24 cellular contexts compared by ENCODE assay signal in genomic region chr19:21094347-21095025, GRCh38.
"Had no signal": no experiment of that assay in that cellular context is flagged by ENCODE, and none has a peak within 500 bp of the region (broad histone marks: within the 10 kb centered on the region; RNA-seq: fewer than 3 reads in every experiment).

No MANE protein-coding gene starts in this region.

- H3K27me3 ChIP-seq: ascending aorta, esophagus squamous epithelium, right atrium auricular region, stomach, upper lobe of left lung had no signal

- DNase-seq: activated CD4-positive, alpha-beta T cell treated with anti-CD3 and anti-CD28 coated beads, Interleukin-2, amount 10 ng/mL, durations not matched to agents 7 days and 5 days; activated CD8-positive, alpha-beta memory T cell treated with anti-CD3 and anti-CD28 coated beads, Interleukin-2, amount 50 U/mL, for 4 hours; activated effector memory CD4-positive, alpha-beta T cell treated with anti-CD3 and anti-CD28 coated beads, Interleukin-2, amount 50 U/mL, for 16 hours; activated naive CD4-positive, alpha-beta T cell treated with anti-CD3 and anti-CD28 coated beads, Interleukin-2, amount 50 U/mL, for 16 hours; activated T-cell treated with anti-CD3 and anti-CD28 coated beads, Interleukin-2, amount 50 U/mL, for 4 hours; effector CD8-positive, alpha-beta T cell; esophagus squamous epithelium; foreskin fibroblast; left cardiac atrium; mesendoderm; nucleus accumbens; stimulated activated CD4-positive, alpha-beta T cell treated with anti-CD3 and anti-CD28 coated beads, Interleukin-15, amount 100 ng/mL, for 24 hours; stimulated activated CD4-positive, alpha-beta T cell treated with anti-CD3 and anti-CD28 coated beads, Interleukin-2, amount 100 ng/mL, for 48 hours; stomach; T1000; upper lobe of left lung had no signal

- H3K9me3 ChIP-seq: ascending aorta, esophagus squamous epithelium, right atrium auricular region, stomach, upper lobe of left lung had no signal

- H3K27ac Mint-ChIP-seq: activated CD4-positive, alpha-beta T cell treated with anti-CD3 and anti-CD28 coated beads, Interleukin-2, amount 10 ng/mL, durations not matched to agents 7 days and 5 days had no signal

- H3K4me1 Mint-ChIP-seq: activated CD4-positive, alpha-beta T cell treated with anti-CD3 and anti-CD28 coated beads, Interleukin-2, amount 10 ng/mL, durations not matched to agents 7 days and 5 days had no signal

- H3K4me3 ChIP-seq: ascending aorta, esophagus squamous epithelium, right atrium auricular region, skin epidermis, stomach, upper lobe of left lung had no signal

- FAIRE-seq: bronchial epithelial cell, islet of Langerhans had no signal

- H3K36me3 ChIP-seq: ascending aorta, right atrium auricular region, upper lobe of left lung had no signal

- H3K9me3 Mint-ChIP-seq: activated T-cell treated with anti-CD3 and anti-CD28 coated beads, Interleukin-2, amount 50 U/mL, for 4 hours; nephron had no signal

- H3K27me3 Mint-ChIP-seq: activated CD4-positive, alpha-beta T cell treated with anti-CD3 and anti-CD28 coated beads, Interleukin-2, amount 10 ng/mL, durations not matched to agents 7 days and 5 days; progenitor cell of endocrine pancreas had no signal

- ATAC-seq: activated CD4-positive, CD25-positive, alpha-beta regulatory T cell treated with anti-CD3 and anti-CD28 coated beads, Interleukin-2, amount 50 U/mL, for 24 hours; activated T-cell treated with anti-CD3 and anti-CD28 coated beads, Interleukin-2, amount 50 U/mL, for 4 hours; left cardiac atrium had no signal

- H3K27ac ChIP-seq: ascending aorta, right atrium auricular region, skin epidermis, stomach, upper lobe of left lung had no signal

- H3K4me1 ChIP-seq: ascending aorta, right atrium auricular region, stomach had no signal

- H3K4me3 Mint-ChIP-seq: activated CD4-positive, alpha-beta T cell treated with anti-CD3 and anti-CD28 coated beads, Interleukin-2, amount 10 ng/mL, durations not matched to agents 7 days and 5 days; activated T-cell treated with anti-CD3 and anti-CD28 coated beads, Interleukin-2, amount 50 U/mL, for 4 hours; nephron had no signal
